In the genomic region with DNA sequence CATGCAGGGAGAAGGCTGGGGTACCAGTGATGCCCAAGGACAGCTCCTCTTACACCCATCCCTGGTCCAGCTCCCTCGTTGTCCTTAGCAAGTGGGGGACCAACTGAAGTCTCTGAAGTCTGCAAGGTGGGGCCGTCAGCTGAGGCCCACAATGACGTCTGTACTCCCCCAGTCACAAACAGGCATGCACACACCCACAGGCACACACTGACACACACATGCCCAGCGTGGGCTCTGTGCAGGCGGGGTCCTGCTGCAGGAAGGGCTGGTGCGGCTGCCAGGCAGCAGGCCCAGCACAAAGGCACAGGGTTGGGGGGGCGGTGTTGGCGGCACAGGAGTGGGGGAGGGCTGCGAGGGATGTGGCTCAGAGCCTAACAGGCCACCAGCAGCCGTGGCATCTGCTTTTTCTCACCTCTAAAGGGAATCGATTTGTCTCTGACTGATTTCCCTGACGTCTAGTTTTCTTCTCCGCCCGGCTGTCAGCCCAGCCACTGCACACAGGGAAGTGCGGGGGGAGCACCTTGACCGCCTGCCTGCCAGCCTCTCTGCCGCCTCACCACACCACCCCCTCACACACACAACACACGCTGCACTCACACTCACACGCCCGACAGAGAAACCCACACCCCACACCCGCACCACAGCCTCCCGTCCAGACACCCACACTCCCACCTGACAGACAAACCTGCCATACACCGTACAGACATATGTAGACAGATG, we compare ENCODE assay signal across 11 cellular contexts. TPM values are rescaled to one million over a fixed set of nuclear protein-coding genes. Genes with fewer than 3 reads are reported as not detected.
A peak's percentile ranks its signal among the peaks of the same experiment; 100 is the strongest.
DNase-seq lines count a peak whose midpoint lies in the region; ATAC-seq, FAIRE-seq and TF ChIP-seq lines count a peak whose summit lies in the region.
"Had no signal": no experiment of that assay in that cellular context is flagged by ENCODE, and none has a peak within 500 bp of the region (broad histone marks: within the 10 kb centered on the region; RNA-seq: fewer than 3 reads in every experiment).

No MANE protein-coding gene starts in this region.

- peaks cover 35% of the 10 kb centered on the region for H3K4me1 Mint-ChIP-seq in activated T-cell treated with anti-CD3 and anti-CD28 coated beads, Interleukin-2, amount 50 U/mL, for 4 hours (ENCODE audit: low read depth)

- no peaks in the 10 kb centered on the region for H3K9me3 ChIP-seq in kidney (ENCODE audit: control insufficient read depth in 1 of 2, low read length in 2 of 2)

- H3K9ac ChIP-seq in kidney (ENCODE audit: low read length in 2 of 2): no peak overlapping the region

- H3K27ac ChIP-seq in kidney (ENCODE audit: low read depth in 2 of 2, low read length in 2 of 2) (no peak overlapping the region), brain microvascular endothelial cell (no peak overlapping the region)

- no peaks in the 10 kb centered on the region for H3K36me3 Mint-ChIP-seq in activated T-cell treated with anti-CD3 and anti-CD28 coated beads, Interleukin-2, amount 50 U/mL, for 4 hours (ENCODE audit: insufficient read depth)
- H3K36me3 Mint-ChIP-seq: memory B cell had no signal

- H3K4me3 ChIP-seq in kidney (ENCODE audit: low read length in 2 of 2) (no peak overlapping the region), brain microvascular endothelial cell (ENCODE audit: low read depth, low read length) (no peak overlapping the region)

- ATAC-seq in activated T-cell treated with anti-CD3 and anti-CD28 coated beads, Interleukin-2, amount 50 U/mL, for 4 hours: peak; percentile 40 to 53

- no peaks in the 10 kb centered on the region for H3K27me3 ChIP-seq in brain microvascular endothelial cell (replicated peaks)

- intact Hi-C loops in kidney (cut with DNase I): no loop called here

- in situ Hi-C loops in brain microvascular endothelial cell (cut with HindIII; ENCODE audit: low pct_ligation_motif_present, low sequenced_read_pairs): no loop called here

- no peaks in the 10 kb centered on the region for H3K27me3 Mint-ChIP-seq in activated T-cell treated with anti-CD3 and anti-CD28 coated beads, Interleukin-2, amount 50 U/mL, for 4 hours (ENCODE audit: low read depth)

- no peak for FAIRE-seq in kidney (lab: Jason Lieb, UNC)
- FAIRE-seq: A204.1, endothelial cell of umbilical vein had no signal

- H3K36me3 ChIP-seq in kidney (ENCODE audit: control insufficient read depth in 1 of 2, insufficient read depth in 2 of 2, low read length in 2 of 2): no peaks in the 10 kb centered on the region
- no peaks in the 10 kb centered on the region for H3K36me3 ChIP-seq in brain microvascular endothelial cell (replicated peaks)

- H3K4me3 Mint-ChIP-seq in activated T-cell treated with anti-CD3 and anti-CD28 coated beads, Interleukin-2, amount 50 U/mL, for 4 hours: peak overlapping the region; percentile 19
- H3K4me3 Mint-ChIP-seq: memory B cell had no signal

- DNase-seq in DMS153 (lab: John Stamatoyannopoulos, UW): peak; percentile 12
- DNase-seq in DMS153 treated with DMSO at 0.1 percent for 48 hours (lab: John Stamatoyannopoulos, UW; ENCODE audit: unreplicated experiment): no peak
- peak; percentile 36 for DNase-seq in activated T-cell treated with anti-CD3 and anti-CD28 coated beads, Interleukin-2, amount 50 U/mL, for 4 hours
- peak; percentile 51 for DNase-seq in kidney
- peak; percentile 17 to 19 for DNase-seq in stimulated activated CD8-positive, alpha-beta memory T cell treated with anti-CD3 and anti-CD28 coated beads, Interleukin-2, amount 100 ng/mL, for 1 hour (ENCODE audit: low read depth in 2 of 2)
- DNase-seq in GOT3 (lab: John Stamatoyannopoulos, UW): no peak
- no peak for DNase-seq in 8988T
- no peak for DNase-seq in brain microvascular endothelial cell

- peaks cover 0 to 3% of the 10 kb centered on the region in 2 donors for H3K4me1 ChIP-seq in kidney (ENCODE audit: control insufficient read depth in 1 of 2, insufficient read depth in 1 of 2, low read depth in 1 of 2, low read length in 2 of 2)

- TF ChIP-seq CTCF in kidney (IDR thresholded peaks at IDR 0.05; ENCODE audit: borderline replicate concordance, extremely low read depth, insufficient read depth) (no peak), brain microvascular endothelial cell (IDR thresholded peaks at IDR 0.05; ENCODE audit: low read depth, low read length, missing control alignments) (no peak)

- H3K9me3 Mint-ChIP-seq in activated T-cell treated with anti-CD3 and anti-CD28 coated beads, Interleukin-2, amount 50 U/mL, for 4 hours: no peaks in the 10 kb centered on the region
- H3K9me3 Mint-ChIP-seq: memory B cell had no signal

RNA-seq across cellular contexts. Expression of a gene that starts 43.5 kb away (rescaled TPM):
- 10 to 100 TPM; 17.7 to 21.0 (median 18.0) TPM for total RNA-seq in activated T-cell treated with anti-CD3 and anti-CD28 coated beads, Interleukin-2, amount 50 U/mL, for 4 hours
- 97.6 TPM for total RNA-seq in kidney
- 14.2 TPM for polyA plus RNA-seq in kidney (ENCODE audit: insufficient read depth, low read depth, low replicate concordance)

Comparison
In these comparisons a context has a peak if more than half of its experiments do, and no peak if none do; other contexts are left out.
1. DNase-seq: peak in DMS153 (single experiment), activated T-cell treated with anti-CD3 and anti-CD28 coated beads, Interleukin-2, amount 50 U/mL, for 4 hours (single experiment), kidney (single experiment) and stimulated activated CD8-positive, alpha-beta memory T cell treated with anti-CD3 and anti-CD28 coated beads, Interleukin-2, amount 100 ng/mL, for 1 hour (2 of 2); none in DMS153 treated with DMSO at 0.1 percent for 48 hours (single experiment), GOT3 (single experiment), 8988T (single experiment) and brain microvascular endothelial cell (single experiment).